In genomic region chr1:181105134-181106021, GRCh38 we compare ENCODE assay signal across 8 cellular contexts. TPM values are rescaled to one million over a fixed set of nuclear protein-coding genes. Genes with fewer than 3 reads are reported as not detected.
A peak's percentile ranks its signal among the peaks of the same experiment; 100 is the strongest.
DNase-seq lines count a peak whose midpoint lies in the region; ATAC-seq and TF ChIP-seq lines count a peak whose summit lies in the region.

No MANE protein-coding gene starts in this region.

- H3K27me3 ChIP-seq in Caco-2 (replicated peaks; ENCODE audit: control insufficient read depth, insufficient read depth, low read length) (no peaks in the 10 kb centered on the region), OCI-LY1 (ENCODE audit: insufficient read depth, low read length) (peaks cover 13% of the 10 kb centered on the region; the same call in 1 of the 2 replicates)

- H3K4me1 ChIP-seq in Caco-2 (peaks cover 51% of the 10 kb centered on the region), OCI-LY1 (ENCODE audit: insufficient read depth, low read length, severe bottlenecking) (peaks cover 16% of the 10 kb centered on the region), mucosa of descending colon (ENCODE audit: low read depth) (peaks cover 13% of the 10 kb centered on the region)

- peak overlapping the region; percentile 87 for H3K4me2 ChIP-seq in OCI-LY1 (ENCODE audit: low read length)

- CTCF ChIA-PET in Caco-2 (lab: Charles Lee) = interaction anchor here (0.6 to 2.0 kb wide), 9 partner anchors 8 to 857 kb away, joined by 3 to 9 read pairs (median 4); no protein-coding TSS in a partner anchor

- H3K27me3 Mint-ChIP-seq in Caco-2 (ENCODE audit: insufficient read depth, unreplicated experiment) = no peaks in the 10 kb centered on the region

- ATAC-seq in GM21423 (IDR thresholded peaks at IDR 0.05; ENCODE audit: unreplicated experiment) (peak; percentile 73), mucosa of descending colon (peak; percentile 95)

- H3K9ac ChIP-seq in OCI-LY1 (ENCODE audit: low read length) = peak overlapping the region; percentile 63

- intact Hi-C loops in Caco-2 (cut with micrococcal nuclease; ENCODE audit: unreplicated experiment) (loop anchor here (2.0 kb wide), 2 partner anchors 13 to 17 kb away; partner anchors contain the start of gene IER5), mucosa of descending colon (cut with DNase I, micrococcal nuclease) (no loop called here)

- no peaks in the 10 kb centered on the region for H3K9me2 ChIP-seq in OCI-LY1 (ENCODE audit: low read depth, low read length)

- H3K9me3 Mint-ChIP-seq in Caco-2 (ENCODE audit: unreplicated experiment) = no peaks in the 10 kb centered on the region

- H3K9me3 ChIP-seq in Caco-2 (no peaks in the 10 kb centered on the region), OCI-LY1 (ENCODE audit: low read length) (no peaks in the 10 kb centered on the region), mucosa of descending colon (no peaks in the 10 kb centered on the region)

- H3K36me3 ChIP-seq in Caco-2 (ENCODE audit: control insufficient read depth, insufficient read depth, low read length) = no peaks in the 10 kb centered on the region
- H3K36me3 ChIP-seq in OCI-LY1 (ENCODE audit: insufficient read depth, low read length) = no peaks in the 10 kb centered on the region
- no peaks in the 10 kb centered on the region for H3K36me3 ChIP-seq in mucosa of descending colon (ENCODE audit: low read depth)

- BruUV-seq in Caco-2 (replicated peaks; lab: Mats Ljungman, UMichigan) = no TSS peak

- peaks cover 61% of the 10 kb centered on the region for H3K4me1 Mint-ChIP-seq in Caco-2 (ENCODE audit: low read depth, unreplicated experiment)

- no peak overlapping the region for H3K27ac ChIP-seq in OCI-LY1 (ENCODE audit: low read depth, low read length, poor library complexity, severe bottlenecking)

- peak overlapping the region; percentile 76 for H3K4me3 Mint-ChIP-seq in Caco-2 (ENCODE audit: unreplicated experiment)

- H4K20me1 ChIP-seq in OCI-LY1 (ENCODE audit: insufficient read depth, low read length) = no peaks in the 10 kb centered on the region

- peak overlapping the region; percentile 86 for H3K27ac Mint-ChIP-seq in Caco-2 (ENCODE audit: unreplicated experiment)

- H3K4me3 ChIP-seq in Caco-2 (ENCODE audit: low read depth, low read length) (peak overlapping the region; percentile 83), OCI-LY1 (ENCODE audit: low read depth, low read length, poor library complexity, severe bottlenecking) (peak overlapping the region; percentile 69), epithelial cell of esophagus (ENCODE audit: low read length) (peak overlapping the region; percentile 64), mucosa of descending colon (peak overlapping the region; percentile 22)

- H3K36me3 Mint-ChIP-seq in Caco-2 (ENCODE audit: insufficient read depth, unreplicated experiment) = peaks cover 14% of the 10 kb centered on the region

- DNase-seq in Caco-2 (peak; percentile 93 to 94), HuH-7 (ENCODE audit: low spot score) (peak; percentile 79), activated T-cell treated with anti-CD3 and anti-CD28 coated beads for 24 hours (ENCODE audit: low read depth) (peak; percentile 86), epithelial cell of esophagus (ENCODE audit: low read depth) (peak; percentile 91), mucosa of descending colon (peak; percentile 95 to 97 (median 97))
- DNase-seq in stimulated activated CD8-positive, alpha-beta memory T cell treated with anti-CD3 and anti-CD28 coated beads, Interleukin-4, amount 100 ng/mL, for 1 hour (ENCODE audit: low read depth in 2 of 2, low spot score in 1 of 2) = peak; percentile 88 to 92

- no peak overlapping the region for H2AFZ ChIP-seq in OCI-LY1 (ENCODE audit: low read length)

- H3F3A ChIP-seq in OCI-LY1 (ENCODE audit: insufficient read depth, low read length) = no peaks in the 10 kb centered on the region

- POLR2A ChIA-PET in Caco-2 (lab: Charles Lee) = interaction anchor here (0.6 to 2.4 kb wide), 7 partner anchors 9 to 616 kb away, joined by 3 to 21 read pairs (median 5); partner anchors contain the start of gene IER5

- no peaks in the 10 kb centered on the region for H3K79me2 ChIP-seq in OCI-LY1 (ENCODE audit: insufficient read depth, low read length)

- TF ChIP-seq CTCF in Caco-2 (IDR thresholded peaks at IDR 0.05; ENCODE audit: insufficient read depth in 1 of 2, low read depth in 1 of 2, low read length in 1 of 2, severe bottlenecking in 1 of 2, unreplicated experiment in 1 of 2) (no peak), OCI-LY1 (IDR thresholded peaks at IDR 0.05; ENCODE audit: low read length) (no peak), epithelial cell of esophagus (IDR thresholded peaks at IDR 0.05; ENCODE audit: insufficient read depth, low read depth, low read length, missing control alignments) (no peak), mucosa of descending colon (IDR thresholded peaks at IDR 0.05) (no peak)

RNA-seq across cellular contexts. Expression of gene IER5, which starts 16.9 kb away (rescaled TPM):
- total RNA-seq in Caco-2 (2022) (8.6 and 9.4 TPM in 2 replicates), mucosa of descending colon (10 to 100 TPM; 15.4 to 16.7 (median 16.4) TPM)

Comparison
In these comparisons a context has a peak if more than half of its experiments do, and no peak if none do; other contexts are left out.
1. H3K4me3 ChIP-seq: peak in every context shown above with its lines; median percentile 83 in Caco-2; 69 in OCI-LY1; 64 in epithelial cell of esophagus; 22 in mucosa of descending colon.